In genomic region chr6:169702640-169703246, GRCh38 we compare ENCODE assay signal across 6 cellular contexts. TPM values are rescaled to one million over a fixed set of nuclear protein-coding genes. Genes with fewer than 3 reads are reported as not detected.
DNase-seq lines count a peak whose midpoint lies in the region; ATAC-seq and TF ChIP-seq lines count a peak whose summit lies in the region.

No MANE protein-coding gene starts in this region.

- TF ChIP-seq CTCF in HFFc6 (IDR thresholded peaks at IDR 0.05) (no peak), epithelial cell of esophagus (IDR thresholded peaks at IDR 0.05; ENCODE audit: insufficient read depth, low read depth, low read length, missing control alignments) (no peak), spleen (IDR thresholded peaks at IDR 0.05 in 8 of 11, conservative IDR thresholded peaks at IDR 0.05 in 3 of 11) (no peak)

- peak overlapping the region; percentile 91 to 99 (median 98) for H3K27ac ChIP-seq in spleen

- H3K4me1 Mint-ChIP-seq in HFFc6 (ENCODE audit: low read depth): peaks cover 66% of the 10 kb centered on the region

- DNase-seq in Daoy (ENCODE audit: low read depth) (peak; percentile 53), HFFc6 (no peak), epithelial cell of esophagus (ENCODE audit: low read depth) (peak; percentile 47), spleen (no peak), SIG-M5 (lab: John Stamatoyannopoulos, UW) (no peak)

- peak; percentile 9 for ATAC-seq in SK-N-SH treated with all-trans-retinoic acid at 6 μM for 48 hours

- peak overlapping the region; percentile 87 for H3K4me3 ChIP-seq in epithelial cell of esophagus (ENCODE audit: low read length)
- H3K4me3 ChIP-seq in spleen: peak overlapping the region; percentile 76 to 98 (median 92)

- no peaks in the 10 kb centered on the region for H3K27me3 ChIP-seq in spleen (replicated peaks in 1 of 7)

- H3K27ac Mint-ChIP-seq in HFFc6: peak overlapping the region; percentile 82

- H3K27me3 Mint-ChIP-seq in HFFc6 (ENCODE audit: insufficient read depth): no peaks in the 10 kb centered on the region

- peak overlapping the region; percentile 87 for H3K4me3 Mint-ChIP-seq in HFFc6

- intact Hi-C loops in spleen (cut with DNase I; ENCODE audit: low total_unique reads): no loop called here

- peaks cover 0 to 34% (median 6%) of the 10 kb centered on the region in 6 donors for H3K36me3 ChIP-seq in spleen

- WGBS in spleen, 5 donors: 2 to 3% (median 2%) methylated on average over 31 to 41 of the region's 41 CpGs

- H3K36me3 Mint-ChIP-seq in HFFc6 (ENCODE audit: low read depth): peaks cover 11% of the 10 kb centered on the region

- peaks cover 35 to 77% (median 56%) of the 10 kb centered on the region in 6 donors for H3K4me1 ChIP-seq in spleen

- no peaks in the 10 kb centered on the region for H3K9me3 Mint-ChIP-seq in HFFc6

- H3K9me3 ChIP-seq in spleen: no peaks in the 10 kb centered on the region

- no peak for TF ChIP-seq POLR2A in spleen (IDR thresholded peaks at IDR 0.05)

TF ChIP-seq in SK-N-SH treated with all-trans-retinoic acid at 6 μM for 48 hours, 23 proteins besides CTCF, POLR2A, EP300 and RAD21 (continues in another document):
- TF ChIP-seq ZNF8 (CRISPR knock-in tag; IDR thresholded peaks at IDR 0.05): no peak
- no peak for TF ChIP-seq ZFP3 (CRISPR knock-in tag; IDR thresholded peaks at IDR 0.05)
- no peak for TF ChIP-seq ESRRG (CRISPR knock-in tag; IDR thresholded peaks at IDR 0.05)
- no peak for TF ChIP-seq ZC3H10 (CRISPR knock-in tag; IDR thresholded peaks at IDR 0.05)
- TF ChIP-seq ZFP30 (CRISPR knock-in tag; IDR thresholded peaks at IDR 0.05): no peak
- TF ChIP-seq GLIS3 (CRISPR knock-in tag; IDR thresholded peaks at IDR 0.05): no peak
- TF ChIP-seq ZNF70 (CRISPR knock-in tag; IDR thresholded peaks at IDR 0.05): no peak
- TF ChIP-seq TCF4 (CRISPR knock-in tag; IDR thresholded peaks at IDR 0.05; ENCODE audit: borderline replicate concordance): no peak
- TF ChIP-seq RARB (CRISPR knock-in tag; IDR thresholded peaks at IDR 0.05): no peak
- TF ChIP-seq, protein P1, sequence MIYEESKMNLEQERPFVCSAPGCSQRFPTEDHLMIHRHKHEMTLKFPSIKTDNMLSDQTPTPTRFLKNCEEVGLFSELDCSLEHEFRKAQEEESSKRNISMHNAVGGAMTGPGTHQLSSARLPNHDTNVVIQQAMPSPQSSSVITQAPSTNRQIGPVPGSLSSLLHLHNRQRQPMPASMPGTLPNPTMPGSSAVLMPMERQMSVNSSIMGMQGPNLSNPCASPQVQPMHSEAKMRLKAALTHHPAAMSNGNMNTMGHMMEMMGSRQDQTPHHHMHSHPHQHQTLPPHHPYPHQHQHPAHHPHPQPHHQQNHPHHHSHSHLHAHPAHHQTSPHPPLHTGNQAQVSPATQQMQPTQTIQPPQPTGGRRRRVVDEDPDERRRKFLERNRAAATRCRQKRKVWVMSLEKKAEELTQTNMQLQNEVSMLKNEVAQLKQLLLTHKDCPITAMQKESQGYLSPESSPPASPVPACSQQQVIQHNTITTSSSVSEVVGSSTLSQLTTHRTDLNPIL (CRISPR knock-in tag; IDR thresholded peaks at IDR 0.05; ENCODE audit: low read depth): no peak
- TF ChIP-seq CSDC2 (CRISPR knock-in tag; IDR thresholded peaks at IDR 0.05): no peak
- TF ChIP-seq, protein P2, sequence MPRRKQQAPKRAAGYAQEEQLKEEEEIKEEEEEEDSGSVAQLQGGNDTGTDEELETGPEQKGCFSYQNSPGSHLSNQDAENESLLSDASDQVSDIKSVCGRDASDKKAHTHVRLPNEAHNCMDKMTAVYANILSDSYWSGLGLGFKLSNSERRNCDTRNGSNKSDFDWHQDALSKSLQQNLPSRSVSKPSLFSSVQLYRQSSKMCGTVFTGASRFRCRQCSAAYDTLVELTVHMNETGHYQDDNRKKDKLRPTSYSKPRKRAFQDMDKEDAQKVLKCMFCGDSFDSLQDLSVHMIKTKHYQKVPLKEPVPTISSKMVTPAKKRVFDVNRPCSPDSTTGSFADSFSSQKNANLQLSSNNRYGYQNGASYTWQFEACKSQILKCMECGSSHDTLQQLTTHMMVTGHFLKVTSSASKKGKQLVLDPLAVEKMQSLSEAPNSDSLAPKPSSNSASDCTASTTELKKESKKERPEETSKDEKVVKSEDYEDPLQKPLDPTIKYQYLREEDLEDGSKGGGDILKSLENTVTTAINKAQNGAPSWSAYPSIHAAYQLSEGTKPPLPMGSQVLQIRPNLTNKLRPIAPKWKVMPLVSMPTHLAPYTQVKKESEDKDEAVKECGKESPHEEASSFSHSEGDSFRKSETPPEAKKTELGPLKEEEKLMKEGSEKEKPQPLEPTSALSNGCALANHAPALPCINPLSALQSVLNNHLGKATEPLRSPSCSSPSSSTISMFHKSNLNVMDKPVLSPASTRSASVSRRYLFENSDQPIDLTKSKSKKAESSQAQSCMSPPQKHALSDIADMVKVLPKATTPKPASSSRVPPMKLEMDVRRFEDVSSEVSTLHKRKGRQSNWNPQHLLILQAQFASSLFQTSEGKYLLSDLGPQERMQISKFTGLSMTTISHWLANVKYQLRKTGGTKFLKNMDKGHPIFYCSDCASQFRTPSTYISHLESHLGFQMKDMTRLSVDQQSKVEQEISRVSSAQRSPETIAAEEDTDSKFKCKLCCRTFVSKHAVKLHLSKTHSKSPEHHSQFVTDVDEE (CRISPR knock-in tag; IDR thresholded peaks at IDR 0.05): no peak
- no peak for TF ChIP-seq ZNF565 (CRISPR knock-in tag; conservative IDR thresholded peaks at IDR 0.05; ENCODE audit: low read depth)
- TF ChIP-seq, protein P3, sequence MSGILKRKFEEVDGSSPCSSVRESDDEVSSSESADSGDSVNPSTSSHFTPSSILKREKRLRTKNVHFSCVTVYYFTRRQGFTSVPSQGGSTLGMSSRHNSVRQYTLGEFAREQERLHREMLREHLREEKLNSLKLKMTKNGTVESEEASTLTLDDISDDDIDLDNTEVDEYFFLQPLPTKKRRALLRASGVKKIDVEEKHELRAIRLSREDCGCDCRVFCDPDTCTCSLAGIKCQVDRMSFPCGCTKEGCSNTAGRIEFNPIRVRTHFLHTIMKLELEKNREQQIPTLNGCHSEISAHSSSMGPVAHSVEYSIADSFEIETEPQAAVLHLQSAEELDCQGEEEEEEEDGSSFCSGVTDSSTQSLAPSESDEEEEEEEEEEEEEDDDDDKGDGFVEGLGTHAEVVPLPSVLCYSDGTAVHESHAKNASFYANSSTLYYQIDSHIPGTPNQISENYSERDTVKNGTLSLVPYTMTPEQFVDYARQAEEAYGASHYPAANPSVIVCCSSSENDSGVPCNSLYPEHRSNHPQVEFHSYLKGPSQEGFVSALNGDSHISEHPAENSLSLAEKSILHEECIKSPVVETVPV (CRISPR knock-in tag; IDR thresholded peaks at IDR 0.05): no peak
- TF ChIP-seq, protein P4, sequence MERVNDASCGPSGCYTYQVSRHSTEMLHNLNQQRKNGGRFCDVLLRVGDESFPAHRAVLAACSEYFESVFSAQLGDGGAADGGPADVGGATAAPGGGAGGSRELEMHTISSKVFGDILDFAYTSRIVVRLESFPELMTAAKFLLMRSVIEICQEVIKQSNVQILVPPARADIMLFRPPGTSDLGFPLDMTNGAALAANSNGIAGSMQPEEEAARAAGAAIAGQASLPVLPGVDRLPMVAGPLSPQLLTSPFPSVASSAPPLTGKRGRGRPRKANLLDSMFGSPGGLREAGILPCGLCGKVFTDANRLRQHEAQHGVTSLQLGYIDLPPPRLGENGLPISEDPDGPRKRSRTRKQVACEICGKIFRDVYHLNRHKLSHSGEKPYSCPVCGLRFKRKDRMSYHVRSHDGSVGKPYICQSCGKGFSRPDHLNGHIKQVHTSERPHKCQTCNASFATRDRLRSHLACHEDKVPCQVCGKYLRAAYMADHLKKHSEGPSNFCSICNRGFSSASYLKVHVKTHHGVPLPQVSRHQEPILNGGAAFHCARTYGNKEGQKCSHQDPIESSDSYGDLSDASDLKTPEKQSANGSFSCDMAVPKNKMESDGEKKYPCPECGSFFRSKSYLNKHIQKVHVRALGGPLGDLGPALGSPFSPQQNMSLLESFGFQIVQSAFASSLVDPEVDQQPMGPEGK (CRISPR knock-in tag; IDR thresholded peaks at IDR 0.05; ENCODE audit: borderline replicate concordance): no peak
- TF ChIP-seq TOX (CRISPR knock-in tag; IDR thresholded peaks at IDR 0.05; ENCODE audit: borderline replicate concordance): no peak
- TF ChIP-seq PPARA (CRISPR knock-in tag; IDR thresholded peaks at IDR 0.05; ENCODE audit: borderline replicate concordance): no peak
- no peak for TF ChIP-seq ISL1 (CRISPR knock-in tag; IDR thresholded peaks at IDR 0.05)

RNA-seq across cellular contexts. Expression of gene C6orf120, which starts 0.8 kb away (rescaled TPM):
- total RNA-seq in Daoy (2014; rRNA removed; shearing (Covaris generic)): 48.4 and 60.8 TPM in 2 replicates
- total RNA-seq in HFFc6 (2021; fragmentation: NEBNext Ultra II Directional; extraction: Animal tissue kit (Norgen Biotek cat#: 25700)): 10 to 100 TPM; 44.9 to 53.5 (median 48.7) TPM
- 10 to 100 TPM; 18.5 to 39.5 (median 24.8) TPM for total RNA-seq in spleen
- polyA plus RNA-seq in spleen: 10 to 100 TPM in 1 of 3 donors, 1 to 10 TPM in 2; 6.7 to 10.5 (median 9.8) TPM

RNA-seq across cellular contexts. Expression of gene WDR27, which starts 0.9 kb away (rescaled TPM):
- 20.5 and 22.2 TPM in 2 replicates for total RNA-seq in Daoy (2014; rRNA removed; shearing (Covaris generic))
- total RNA-seq in HFFc6 (2021; fragmentation: NEBNext Ultra II Directional; extraction: Animal tissue kit (Norgen Biotek cat#: 25700)): 10 to 100 TPM in 5 of 6 experiments, 1 to 10 TPM in 1; 10.0 to 15.8 (median 12.1) TPM
- total RNA-seq in spleen: 10 to 100 TPM; 30.7 to 69.5 (median 57.8) TPM
- polyA plus RNA-seq in spleen: 10 to 100 TPM; 17.6 to 26.6 (median 22.6) TPM

RNA-seq across cellular contexts. Expression of gene PHF10, which starts 21.6 kb away (rescaled TPM):
- total RNA-seq in Daoy (2014; rRNA removed; shearing (Covaris generic)): 28.4 and 33.4 TPM in 2 replicates
- 10 to 100 TPM; 14.4 to 20.4 (median 18.7) TPM for total RNA-seq in HFFc6 (2021; fragmentation: NEBNext Ultra II Directional; extraction: Animal tissue kit (Norgen Biotek cat#: 25700))
- 100 to 1,000 TPM in 1 of 7 donors, 10 to 100 TPM in 6; 41.0 to 102 (median 67.3) TPM for total RNA-seq in spleen
- polyA plus RNA-seq in spleen: 10 to 100 TPM; 36.7 to 53.9 (median 49.6) TPM

RNA-seq across cellular contexts. Expression of gene DYNLT2, which starts 48.6 kb away (rescaled TPM):
- total RNA-seq in Daoy (2014; rRNA removed; shearing (Covaris generic)): 1.8 and 2.3 TPM in 2 replicates
- total RNA-seq in HFFc6 (2021; fragmentation: NEBNext Ultra II Directional; extraction: Animal tissue kit (Norgen Biotek cat#: 25700)): under 1 TPM; 0.36 to 0.85 (median 0.51) TPM
- 1 to 10 TPM; 2.8 to 3.8 (median 3.7) TPM for total RNA-seq in spleen
- 1 to 10 TPM; 3.5 to 3.9 (median 3.6) TPM for polyA plus RNA-seq in spleen

RNA-seq across cellular contexts. Expression of gene ERMARD, which starts 48.7 kb away (rescaled TPM):
- 31.1 and 66.1 TPM in 2 replicates for total RNA-seq in Daoy (2014; rRNA removed; shearing (Covaris generic))
- 10 to 100 TPM; 13.7 to 17.5 (median 15.9) TPM for total RNA-seq in HFFc6 (2021; fragmentation: NEBNext Ultra II Directional; extraction: Animal tissue kit (Norgen Biotek cat#: 25700))
- 10 to 100 TPM; 23.1 to 37.8 (median 30.9) TPM for total RNA-seq in spleen
- 10 to 100 TPM; 48.3 to 87.3 (median 57.4) TPM for polyA plus RNA-seq in spleen

Comparison
In these comparisons a context has a peak if more than half of its experiments do, and no peak if none do; other contexts are left out.
1. DNase-seq: peak in Daoy (single experiment) and epithelial cell of esophagus (single experiment); none in HFFc6 (single experiment), spleen (single experiment) and SIG-M5 (single experiment).